Comparison of ENCODE assay signal across 8 cellular contexts in the genomic region with DNA sequence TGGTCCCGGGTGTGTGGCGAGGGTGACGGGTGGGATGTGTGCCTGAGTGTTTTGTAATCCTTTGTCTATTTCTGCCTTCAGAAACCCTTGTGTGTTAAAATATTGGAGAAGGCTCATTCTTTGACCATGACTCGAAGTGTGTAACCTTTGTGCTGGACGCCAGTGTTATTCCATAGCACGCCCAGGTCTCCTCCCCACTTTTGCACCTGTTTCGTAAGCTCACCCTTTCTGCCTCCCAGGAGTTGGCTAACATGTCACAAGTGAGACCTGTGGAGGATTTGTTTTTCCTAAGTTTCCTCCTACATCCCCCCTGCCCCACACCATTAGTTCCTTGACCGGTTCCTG. TPM values are rescaled to one million over a fixed set of nuclear protein-coding genes. Genes with fewer than 3 reads are reported as not detected.
DNase-seq lines count a peak whose midpoint lies in the region; ATAC-seq and TF ChIP-seq lines count a peak whose summit lies in the region.

No MANE protein-coding gene starts in this region.

- H3K4me3 ChIP-seq in DND-41 (ENCODE audit: low read depth in 1 of 2, low read length in 2 of 2): peak overlapping the region; percentile 70 to 73
- H3K4me3 ChIP-seq in heart right ventricle: peak overlapping the region; percentile 49 to 97 (median 78)
- peak overlapping the region; percentile 88 for H3K4me3 ChIP-seq in psoas muscle

- peak overlapping the region; percentile 85 for H3K9ac ChIP-seq in DND-41 (ENCODE audit: low read depth, low read length)

- no peaks in the 10 kb centered on the region for H3K27me3 Mint-ChIP-seq in activated T-helper 2 cell treated with anti-CD3 and anti-CD28 coated beads, Interferon-gamma antibody, Interleukin-2, Interleukin-4, amounts not matched to agents 10 μg/mL and 5 μg/mL and 100 μg/mL, durations not matched to agents 14 hours and 24 hours and 36 hours (ENCODE audit: low read depth)

- TF ChIP-seq CTCF in DND-41 (IDR thresholded peaks at IDR 0.05; ENCODE audit: borderline replicate concordance, extremely low read depth, low read length, poor library complexity, severe bottlenecking): no peak
- TF ChIP-seq CTCF in heart right ventricle (IDR thresholded peaks at IDR 0.05): no peak
- no peak for TF ChIP-seq CTCF in psoas muscle (IDR thresholded peaks at IDR 0.05)

- H3K4me1 ChIP-seq in DND-41 (ENCODE audit: insufficient read depth, low read length) (peaks cover 46% of the 10 kb centered on the region), heart right ventricle (peaks cover 0 to 82% (median 47%) of the 10 kb centered on the region in 9 donors), psoas muscle (peaks cover 41% of the 10 kb centered on the region)

- H3K9me3 ChIP-seq in DND-41 (ENCODE audit: insufficient read depth, low read length, severe bottlenecking): no peaks in the 10 kb centered on the region
- no peaks in the 10 kb centered on the region for H3K9me3 ChIP-seq in KOPT-K1 (ENCODE audit: insufficient read depth, low read length, poor library complexity, severe bottlenecking)
- H3K9me3 ChIP-seq in heart right ventricle: no peaks in the 10 kb centered on the region
- no peaks in the 10 kb centered on the region for H3K9me3 ChIP-seq in psoas muscle

- DNase-seq in DND-41 (no peak), heart right ventricle (peak in 1 of 2 donors; percentile 29), psoas muscle (no peak), mesenteric fat pad (ENCODE audit: low spot score) (no peak)
- no peak for DNase-seq in activated T-helper 2 cell treated with anti-CD3 and anti-CD28 coated beads, Interferon-gamma antibody, Interleukin-2, Interleukin-4, amounts not matched to agents 10 μg/mL and 5 μg/mL and 100 μg/mL, durations not matched to agents 14 hours and 24 hours and 36 hours (ENCODE audit: low spot score)
- no peak for DNase-seq in stimulated activated naive CD4-positive, alpha-beta T cell (lab: John Stamatoyannopoulos, UW)

- intact Hi-C loops in activated T-helper 2 cell treated with anti-CD3 and anti-CD28 coated beads, Interferon-gamma antibody, Interleukin-2, Interleukin-4, amounts not matched to agents 10 μg/mL and 5 μg/mL and 100 μg/mL, durations not matched to agents 14 hours and 24 hours and 36 hours (cut with micrococcal nuclease): loop anchor here (1.0 to 5.0 kb wide), 9 partner anchors 42 to 1325 kb away; a partner anchor contains a TSS
- intact Hi-C loops in heart right ventricle (cut with DNase I): loop anchor here in 7 of 10 donors (1.0 to 5.0 kb wide), 4 partner anchors 40 to 80 kb away; a partner anchor contains a TSS
- intact Hi-C loops in psoas muscle (cut with DNase I): loop anchor here (2.0 to 5.0 kb wide), 2 partner anchors 40 to 43 kb away; a partner anchor contains a TSS

- peak overlapping the region; percentile 93 for H2AFZ ChIP-seq in DND-41 (ENCODE audit: low read depth, low read length)

- H3K4me1 Mint-ChIP-seq in activated T-helper 2 cell treated with anti-CD3 and anti-CD28 coated beads, Interferon-gamma antibody, Interleukin-2, Interleukin-4, amounts not matched to agents 10 μg/mL and 5 μg/mL and 100 μg/mL, durations not matched to agents 14 hours and 24 hours and 36 hours (ENCODE audit: low read depth): peaks cover 39% of the 10 kb centered on the region

- H3K4me2 ChIP-seq in DND-41 (ENCODE audit: insufficient read depth, low read length): peak overlapping the region; percentile 79

- WGBS in heart right ventricle, 2 donors: 2% methylated on average over 8 of the region's 8 CpGs
- 0 to 1% (median 1%) methylated on average over 8 of the region's 8 CpGs for WGBS in psoas muscle, 3 donors

- H3K27ac ChIP-seq in DND-41 (ENCODE audit: low read length) (peak overlapping the region; percentile 89), KOPT-K1 (ENCODE audit: low read depth, low read length, poor library complexity, severe bottlenecking) (peak overlapping the region; percentile 94), heart right ventricle (peak overlapping the region; percentile 61 to 98 (median 90)), psoas muscle (peak overlapping the region; percentile 95)

- ATAC-seq in DND-41 (ENCODE audit: insufficient read depth, low read depth) (peak; percentile 22), GM21528 (IDR thresholded peaks at IDR 0.05; ENCODE audit: low FRiP score, unreplicated experiment) (peak; percentile 22), heart right ventricle (peak; percentile 11 to 55 (median 48)), psoas muscle (peak; percentile 75 to 78 (median 76))

- H3K36me3 ChIP-seq in DND-41 (ENCODE audit: insufficient read depth, low read length) (peaks cover 45% of the 10 kb centered on the region), KOPT-K1 (ENCODE audit: insufficient read depth, low read length) (peaks cover 45% of the 10 kb centered on the region), heart right ventricle (peaks cover 0 to 44% (median 18%) of the 10 kb centered on the region in 9 donors), psoas muscle (ENCODE audit: insufficient read depth in 1 of 2, low read depth in 1 of 2) (peaks cover 2 to 49% of the 10 kb centered on the region in 2 donors)

- H3K27me3 ChIP-seq in DND-41 (ENCODE audit: insufficient read depth, low read length, poor library complexity): no peaks in the 10 kb centered on the region
- no peaks in the 10 kb centered on the region for H3K27me3 ChIP-seq in heart right ventricle
- no peaks in the 10 kb centered on the region for H3K27me3 ChIP-seq in psoas muscle (ENCODE audit: insufficient read depth in 3 of 3, low read length in 2 of 3)

- H3K9me3 Mint-ChIP-seq in activated T-helper 2 cell treated with anti-CD3 and anti-CD28 coated beads, Interferon-gamma antibody, Interleukin-2, Interleukin-4, amounts not matched to agents 10 μg/mL and 5 μg/mL and 100 μg/mL, durations not matched to agents 14 hours and 24 hours and 36 hours: no peaks in the 10 kb centered on the region

- H4K20me1 ChIP-seq in DND-41 (ENCODE audit: insufficient read depth, low read length): peaks cover 31% of the 10 kb centered on the region

- H3K79me2 ChIP-seq in DND-41 (ENCODE audit: insufficient read depth, low read length): peaks cover 79% of the 10 kb centered on the region

- H3K36me3 Mint-ChIP-seq in activated T-helper 2 cell treated with anti-CD3 and anti-CD28 coated beads, Interferon-gamma antibody, Interleukin-2, Interleukin-4, amounts not matched to agents 10 μg/mL and 5 μg/mL and 100 μg/mL, durations not matched to agents 14 hours and 24 hours and 36 hours (ENCODE audit: low read depth): peaks cover 56% of the 10 kb centered on the region

- H3K4me3 Mint-ChIP-seq in activated T-helper 2 cell treated with anti-CD3 and anti-CD28 coated beads, Interferon-gamma antibody, Interleukin-2, Interleukin-4, amounts not matched to agents 10 μg/mL and 5 μg/mL and 100 μg/mL, durations not matched to agents 14 hours and 24 hours and 36 hours (ENCODE audit: low read depth): peak overlapping the region; percentile 99

- H3K27ac Mint-ChIP-seq in activated T-helper 2 cell treated with anti-CD3 and anti-CD28 coated beads, Interferon-gamma antibody, Interleukin-2, Interleukin-4, amounts not matched to agents 10 μg/mL and 5 μg/mL and 100 μg/mL, durations not matched to agents 14 hours and 24 hours and 36 hours: peak overlapping the region; percentile 99

RNA-seq across cellular contexts. Expression of a gene that starts 0.4 kb away (rescaled TPM):
- 19.3 and 21.2 TPM in 2 replicates for total RNA-seq in activated T-helper 2 cell treated with anti-CD3 and anti-CD28 coated beads, Interferon-gamma antibody, Interleukin-2, Interleukin-4, amounts not matched to agents 10 μg/mL and 5 μg/mL and 100 μg/mL, durations not matched to agents 14 hours and 24 hours and 36 hours
- total RNA-seq in heart right ventricle: 10 to 100 TPM; 24.3 to 39.5 (median 27.6) TPM
- 10 to 100 TPM; 12.2 to 29.5 TPM for polyA plus RNA-seq in heart right ventricle
- total RNA-seq in psoas muscle: 10 to 100 TPM; 20.6 to 37.0 (median 27.4) TPM
- polyA plus RNA-seq in psoas muscle: 10 to 100 TPM; 17.6 to 60.6 (median 25.6) TPM
- total RNA-seq in mesenteric fat pad: 21.1 TPM

RNA-seq across cellular contexts. Expression of a gene that starts 0.6 kb away (rescaled TPM):
- 344 TPM in 2 replicates for total RNA-seq in activated T-helper 2 cell treated with anti-CD3 and anti-CD28 coated beads, Interferon-gamma antibody, Interleukin-2, Interleukin-4, amounts not matched to agents 10 μg/mL and 5 μg/mL and 100 μg/mL, durations not matched to agents 14 hours and 24 hours and 36 hours
- total RNA-seq in heart right ventricle (10 to 100 TPM; 24.0 to 46.1 (median 31.6) TPM), psoas muscle (10 to 100 TPM; 53.7 to 84.7 (median 79.2) TPM), mesenteric fat pad (117 TPM)
- polyA plus RNA-seq in heart right ventricle (100 to 1,000 TPM in 1 of 2 donors, 10 to 100 TPM in 1; 56.6 to 114 TPM), psoas muscle (100 to 1,000 TPM; 100 to 151 (median 111) TPM)

RNA-seq across cellular contexts. Expression of a gene that starts 42.2 kb away (rescaled TPM):
- 48.5 and 50.8 TPM in 2 replicates for total RNA-seq in activated T-helper 2 cell treated with anti-CD3 and anti-CD28 coated beads, Interferon-gamma antibody, Interleukin-2, Interleukin-4, amounts not matched to agents 10 μg/mL and 5 μg/mL and 100 μg/mL, durations not matched to agents 14 hours and 24 hours and 36 hours
- total RNA-seq in heart right ventricle (10 to 100 TPM; 17.2 to 25.7 (median 22.1) TPM), psoas muscle (10 to 100 TPM; 10.6 to 16.0 (median 13.0) TPM), mesenteric fat pad (24.7 TPM)
- polyA plus RNA-seq in heart right ventricle (10 to 100 TPM; 11.0 to 12.5 TPM), psoas muscle (10 to 100 TPM in 2 of 3 donors, 1 to 10 TPM in 1; 7.1 to 11.2 (median 10.7) TPM)

Comparison
In these comparisons a context has a peak if more than half of its experiments do, and no peak if none do; other contexts are left out.
1. ATAC-seq: peak in every context shown above with its lines; median percentile 76 in psoas muscle; 48 in heart right ventricle; 22 in DND-41; 22 in GM21528.